18 cellular contexts compared by ENCODE assay signal in genomic region chr3:56424357-56424756, GRCh38.
"Had no signal": no experiment of that assay in that cellular context is flagged by ENCODE, and none has a peak within 500 bp of the region (broad histone marks: within the 10 kb centered on the region; RNA-seq: fewer than 3 reads in every experiment).

No MANE protein-coding gene starts in this region.

- H3K9me3 ChIP-seq: heart right ventricle, thoracic aorta, upper lobe of right lung had no signal

- H3K36me3 ChIP-seq: brain microvascular endothelial cell, esophagus muscularis mucosa, heart right ventricle, thoracic aorta, upper lobe of right lung had no signal

- H3K27ac ChIP-seq: brain microvascular endothelial cell, esophagus muscularis mucosa, heart right ventricle, thoracic aorta, upper lobe of right lung, VCaP had no signal

- ATAC-seq: activated naive CD8-positive, alpha-beta T cell treated with anti-CD3 and anti-CD28 coated beads, Interleukin-2, amount 50 U/mL, for 24 hours; activated T-cell treated with anti-CD3 and anti-CD28 coated beads, Interleukin-2, amount 50 U/mL, for 4 hours; heart right ventricle; left ventricle myocardium superior; stimulated activated naive B cell treated with anti-CD40 and anti-IgM and Interleukin-4, amounts not matched to agents 10 μg/mL and 1 μg/mL and 100 μg/mL, for 72 hours; upper lobe of right lung had no signal

- H3K4me3 ChIP-seq: esophagus muscularis mucosa, heart right ventricle, thoracic aorta, upper lobe of right lung had no signal

- H3K4me1 ChIP-seq: esophagus muscularis mucosa, heart right ventricle, upper lobe of right lung had no signal

- H3K27me3 ChIP-seq: brain microvascular endothelial cell, esophagus muscularis mucosa, upper lobe of right lung had no signal

- DNase-seq: activated CD4-positive, alpha-beta T cell treated with anti-CD3 and anti-CD28 coated beads, Interleukin-2, amount 50 U/mL, for 1 hour; activated CD4-positive, CD25-positive, alpha-beta regulatory T cell treated with anti-CD3 and anti-CD28 coated beads, Interleukin-2, amount 50 U/mL, for 72 hours; activated CD8-positive, alpha-beta memory T cell treated with anti-CD3 and anti-CD28 coated beads, Interleukin-2, amount 50 U/mL, for 4 hours; activated naive CD4-positive, alpha-beta T cell treated with anti-CD3 and anti-CD28 coated beads, Interleukin-2, amount 10 ng/mL, durations not matched to agents 7 days and 5 days; activated naive CD8-positive, alpha-beta T cell treated with anti-CD3 and anti-CD28 coated beads, Interleukin-2, amount 50 U/mL, for 24 hours; activated T-cell treated with anti-CD3 and anti-CD28 coated beads, Interleukin-2, amount 50 U/mL, for 4 hours; anterior cingulate cortex; brain microvascular endothelial cell; effector CD8-positive, alpha-beta T cell; heart right ventricle; immature natural killer cell; kidney glomerular epithelial cell; left ventricle myocardium superior; stimulated activated naive B cell treated with anti-CD40 and anti-IgM and Interleukin-4, amounts not matched to agents 10 μg/mL and 1 μg/mL and 100 μg/mL, for 72 hours; upper lobe of right lung had no signal
